In genomic region chr21:38925923-38926322, GRCh38 we compare ENCODE assay signal across 8 cellular contexts.
DNase-seq lines count a peak whose midpoint lies in the region; ATAC-seq lines count a peak whose summit lies in the region.

No MANE protein-coding gene starts in this region.

- H3K9me3 Mint-ChIP-seq in effector memory CD8-positive, alpha-beta T cell: peaks cover 0 to 4% of the 10 kb centered on the region in 2 donors

- H3K27me3 Mint-ChIP-seq in effector memory CD8-positive, alpha-beta T cell: peaks cover 23 to 58% of the 10 kb centered on the region in 2 donors

- peaks cover 2% of the 10 kb centered on the region for H3K36me3 Mint-ChIP-seq in effector memory CD8-positive, alpha-beta T cell (ENCODE audit: insufficient read depth)

- no peaks in the 10 kb centered on the region for H3K36me3 ChIP-seq in thymus (ENCODE audit: control insufficient read depth, insufficient read depth)

- H3K4me1 ChIP-seq in thymus (ENCODE audit: control insufficient read depth, insufficient read depth, low read length): peaks cover 12% of the 10 kb centered on the region

- no peak overlapping the region for H3K4me3 ChIP-seq in thymus (ENCODE audit: low read length)

- 7% methylated on average over 7 of the region's 7 CpGs for WGBS in thymus

- H3K27ac ChIP-seq in thymus (ENCODE audit: low read depth): peak overlapping the region; percentile 1

- no peaks in the 10 kb centered on the region for H3K27me3 ChIP-seq in thymus (ENCODE audit: control insufficient read depth, insufficient read depth)

- no peak overlapping the region for H3K4me3 Mint-ChIP-seq in effector memory CD8-positive, alpha-beta T cell

- H3K9me3 ChIP-seq in thymus (ENCODE audit: control insufficient read depth): no peaks in the 10 kb centered on the region

- DNase-seq in KG1 (lab: John Stamatoyannopoulos, UW): peak; percentile 3
- peak; percentile 91 for DNase-seq in astrocyte of the hippocampus (ENCODE audit: low read depth, low spot score)
- DNase-seq in kidney glomerular epithelial cell (lab: John Stamatoyannopoulos, UW): peak; percentile 81
- DNase-seq in effector memory CD8-positive, alpha-beta T cell: no peak
- no peak for DNase-seq in midbrain (lab: John Stamatoyannopoulos, UW)
- DNase-seq in stimulated activated CD4-positive, alpha-beta T cell treated with anti-CD3 and anti-CD28 coated beads, Interleukin-1b, Interleukin-23, amount 100 ng/mL, for 48 hours: no peak

- no peak overlapping the region for H3K27ac Mint-ChIP-seq in effector memory CD8-positive, alpha-beta T cell

- no peak for ATAC-seq in GM18907 (IDR thresholded peaks at IDR 0.05; ENCODE audit: unreplicated experiment)
- no peak for ATAC-seq in effector memory CD8-positive, alpha-beta T cell (replicated peaks)

- H3K4me1 Mint-ChIP-seq in effector memory CD8-positive, alpha-beta T cell (ENCODE audit: low read depth in 2 of 2): no peaks in the 10 kb centered on the region

Comparison
In these comparisons a context has a peak if more than half of its experiments do, and no peak if none do; other contexts are left out.
1. DNase-seq: peak in KG1 (single experiment), astrocyte of the hippocampus (single experiment) and kidney glomerular epithelial cell (single experiment); none in effector memory CD8-positive, alpha-beta T cell (0 of 3), midbrain (single experiment) and stimulated activated CD4-positive, alpha-beta T cell treated with anti-CD3 and anti-CD28 coated beads, Interleukin-1b, Interleukin-23, amount 100 ng/mL, for 48 hours (single experiment).